Comparison of ENCODE assay signal across 1 cellular context in the genomic region with DNA sequence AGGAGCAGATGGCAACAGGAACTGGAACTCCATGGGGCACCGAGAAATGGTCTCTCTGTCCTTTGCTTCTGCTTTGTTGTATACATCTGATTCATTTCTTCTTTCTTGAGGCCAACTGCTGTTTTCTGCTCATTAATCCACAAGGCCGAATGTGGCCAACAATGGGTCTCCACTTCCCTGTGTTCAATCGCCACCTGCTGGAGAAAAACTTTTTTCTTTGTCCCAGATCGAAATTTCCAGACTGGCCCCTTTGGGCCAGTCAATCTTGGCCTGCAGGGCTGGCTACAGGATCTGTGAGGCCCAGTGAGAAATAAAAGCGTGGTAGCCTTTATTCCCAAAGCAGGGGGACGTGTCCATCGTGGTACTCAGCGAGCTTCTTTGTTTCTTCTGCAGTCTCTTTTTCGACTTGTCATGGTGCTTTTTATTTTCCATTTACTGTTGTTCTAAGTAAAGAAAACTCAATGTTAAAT.
TF ChIP-seq lines count a peak whose summit lies in the region.

No MANE protein-coding gene starts in this region.

TF ChIP-seq in liver, 16 proteins besides CTCF, POLR2A, EP300 and RAD21 (continued from another document):
- TF ChIP-seq, protein P1, sequence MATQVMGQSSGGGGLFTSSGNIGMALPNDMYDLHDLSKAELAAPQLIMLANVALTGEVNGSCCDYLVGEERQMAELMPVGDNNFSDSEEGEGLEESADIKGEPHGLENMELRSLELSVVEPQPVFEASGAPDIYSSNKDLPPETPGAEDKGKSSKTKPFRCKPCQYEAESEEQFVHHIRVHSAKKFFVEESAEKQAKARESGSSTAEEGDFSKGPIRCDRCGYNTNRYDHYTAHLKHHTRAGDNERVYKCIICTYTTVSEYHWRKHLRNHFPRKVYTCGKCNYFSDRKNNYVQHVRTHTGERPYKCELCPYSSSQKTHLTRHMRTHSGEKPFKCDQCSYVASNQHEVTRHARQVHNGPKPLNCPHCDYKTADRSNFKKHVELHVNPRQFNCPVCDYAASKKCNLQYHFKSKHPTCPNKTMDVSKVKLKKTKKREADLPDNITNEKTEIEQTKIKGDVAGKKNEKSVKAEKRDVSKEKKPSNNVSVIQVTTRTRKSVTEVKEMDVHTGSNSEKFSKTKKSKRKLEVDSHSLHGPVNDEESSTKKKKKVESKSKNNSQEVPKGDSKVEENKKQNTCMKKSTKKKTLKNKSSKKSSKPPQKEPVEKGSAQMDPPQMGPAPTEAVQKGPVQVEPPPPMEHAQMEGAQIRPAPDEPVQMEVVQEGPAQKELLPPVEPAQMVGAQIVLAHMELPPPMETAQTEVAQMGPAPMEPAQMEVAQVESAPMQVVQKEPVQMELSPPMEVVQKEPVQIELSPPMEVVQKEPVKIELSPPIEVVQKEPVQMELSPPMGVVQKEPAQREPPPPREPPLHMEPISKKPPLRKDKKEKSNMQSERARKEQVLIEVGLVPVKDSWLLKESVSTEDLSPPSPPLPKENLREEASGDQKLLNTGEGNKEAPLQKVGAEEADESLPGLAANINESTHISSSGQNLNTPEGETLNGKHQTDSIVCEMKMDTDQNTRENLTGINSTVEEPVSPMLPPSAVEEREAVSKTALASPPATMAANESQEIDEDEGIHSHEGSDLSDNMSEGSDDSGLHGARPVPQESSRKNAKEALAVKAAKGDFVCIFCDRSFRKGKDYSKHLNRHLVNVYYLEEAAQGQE (IDR thresholded peaks at IDR 0.05), result no peak
- TF ChIP-seq YY1 (IDR thresholded peaks at IDR 0.05), result no peak
- TF ChIP-seq NR2F2 (IDR thresholded peaks at IDR 0.05), result no peak
- TF ChIP-seq HNF4G (IDR thresholded peaks at IDR 0.05), result no peak
- no peak for TF ChIP-seq TAF1 (conservative IDR thresholded peaks at IDR 0.05)
- TF ChIP-seq FOXA1 (IDR thresholded peaks at IDR 0.05), result no peak
- no peak for TF ChIP-seq RXRA (IDR thresholded peaks at IDR 0.05)
- TF ChIP-seq, protein P2, sequence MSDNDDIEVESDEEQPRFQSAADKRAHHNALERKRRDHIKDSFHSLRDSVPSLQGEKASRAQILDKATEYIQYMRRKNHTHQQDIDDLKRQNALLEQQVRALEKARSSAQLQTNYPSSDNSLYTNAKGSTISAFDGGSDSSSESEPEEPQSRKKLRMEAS (IDR thresholded peaks at IDR 0.05), result no peak
